ENCODE assay signal across 1 cellular context in genomic region chr7:71636329-71636728, GRCh38.
TF ChIP-seq lines count a peak whose summit lies in the region.

No MANE protein-coding gene starts in this region.

TF ChIP-seq in K562, 482 proteins besides CTCF, POLR2A, EP300 and RAD21 (continued from another document):
- TF ChIP-seq ZBTB40 (IDR thresholded peaks at IDR 0.05) (no peak), ZBTB40 (CRISPR knock-in tag; IDR thresholded peaks at IDR 0.05) (no peak), POLR3G (IDR thresholded peaks at IDR 0.05; ENCODE audit: extremely low read depth, insufficient read length, insufficient replicate concordance) (no peak), ZNF347 (CRISPR knock-in tag; IDR thresholded peaks at IDR 0.05; ENCODE audit: low read depth) (no peak), PRMT5 (CRISPR knock-in tag; IDR thresholded peaks at IDR 0.05) (no peak), SMARCA5 (IDR thresholded peaks at IDR 0.05) (no peak), HDAC1 (IDR thresholded peaks at IDR 0.05) (no peak), PKNOX1 (IDR thresholded peaks at IDR 0.05) (no peak), TCF7 (IDR thresholded peaks at IDR 0.05; ENCODE audit: borderline replicate concordance) (no peak), ZNF280A (IDR thresholded peaks at IDR 0.05; ENCODE audit: low read depth, partially characterized antibody) (no peak), BCLAF1 (IDR thresholded peaks at IDR 0.05; ENCODE audit: borderline replicate concordance in 1 of 2, control insufficient read depth in 1 of 2, low read depth in 2 of 2, low read length in 1 of 2) (no peak), ESRRA (IDR thresholded peaks at IDR 0.05; ENCODE audit: borderline replicate concordance, low read depth) (no peak), KLF16 (IDR thresholded peaks at IDR 0.05) (no peak)
TF ChIP-seq in K562: peak in this region for 0.
